11 cellular contexts compared by ENCODE assay signal in genomic region chr14:91361236-91361811, GRCh38. TPM values are rescaled to one million over a fixed set of nuclear protein-coding genes. Genes with fewer than 3 reads are reported as not detected.
A peak's percentile ranks its signal among the peaks of the same experiment; 100 is the strongest.
DNase-seq lines count a peak whose midpoint lies in the region; ATAC-seq and TF ChIP-seq lines count a peak whose summit lies in the region.
"Had no signal": no experiment of that assay in that cellular context is flagged by ENCODE, and none has a peak within 500 bp of the region (broad histone marks: within the 10 kb centered on the region; RNA-seq: fewer than 3 reads in every experiment).

No MANE protein-coding gene starts in this region.

- no peaks in the 10 kb centered on the region for H3K9me3 Mint-ChIP-seq in nephron progenitor cell
- no peaks in the 10 kb centered on the region for H3K9me3 Mint-ChIP-seq in activated naive CD4-positive, alpha-beta T cell treated with anti-CD3 and anti-CD28 coated beads, Interleukin-2, amount 50 U/mL, for 72 hours

- DNase-seq in GF-D8 (lab: John Stamatoyannopoulos, UW) (peak; percentile 87), NCI-H69 (lab: John Stamatoyannopoulos, UW) (peak; percentile 72), caudate nucleus (lab: John Stamatoyannopoulos, UW) (peak in 24 of 61 donors; percentile 24 to 86 (median 51)), nephron progenitor cell (no peak), globus pallidus (ENCODE audit: low spot score) (no peak), A172 (ENCODE audit: low spot score) (no peak), NCI-H2196 treated with DMSO at 0.1 percent for 48 hours (lab: John Stamatoyannopoulos, UW; ENCODE audit: unreplicated experiment) (no peak)
- DNase-seq in activated naive CD4-positive, alpha-beta T cell treated with anti-CD3 and anti-CD28 coated beads, Interleukin-2, amount 50 U/mL, for 72 hours (ENCODE audit: low spot score in 2 of 2): no peak
- DNase-seq: activated effector memory CD4-positive, alpha-beta T cell treated with Interleukin-2 at 50 U/mL for 16 hours; EL; stimulated activated CD4-positive, alpha-beta T cell treated with anti-CD3 and anti-CD28 coated beads, Interleukin-2, amount 100 ng/mL, for 48 hours had no signal

- peaks cover 5% of the 10 kb centered on the region for H3K27me3 Mint-ChIP-seq in nephron progenitor cell (ENCODE audit: low read depth, poor library complexity)

- H3K4me1 Mint-ChIP-seq in nephron progenitor cell: peaks cover 60% of the 10 kb centered on the region

- peaks cover 18% of the 10 kb centered on the region for H3K36me3 Mint-ChIP-seq in nephron progenitor cell (ENCODE audit: low read depth)
- H3K36me3 Mint-ChIP-seq in activated naive CD4-positive, alpha-beta T cell treated with anti-CD3 and anti-CD28 coated beads, Interleukin-2, amount 50 U/mL, for 72 hours: peaks cover 4 to 14% of the 10 kb centered on the region in 2 donors

- peak overlapping the region; percentile 57 for H3K27ac Mint-ChIP-seq in nephron progenitor cell
- no peak overlapping the region for H3K27ac Mint-ChIP-seq in activated naive CD4-positive, alpha-beta T cell treated with anti-CD3 and anti-CD28 coated beads, Interleukin-2, amount 50 U/mL, for 72 hours

- no peak for ATAC-seq in activated naive CD4-positive, alpha-beta T cell treated with anti-CD3 and anti-CD28 coated beads, Interleukin-2, amount 50 U/mL, for 72 hours

- H3K27ac ChIP-seq in caudate nucleus (ENCODE audit: low read depth, low read length): peak overlapping the region; percentile 77

- H3K4me3 Mint-ChIP-seq in nephron progenitor cell: no peak overlapping the region

- TF ChIP-seq CTCF in nephron progenitor cell (IDR thresholded peaks at IDR 0.05): no peak

RNA-seq across cellular contexts. Expression of gene CCDC88C, which starts 56.3 kb away (rescaled TPM):
- total RNA-seq in activated naive CD4-positive, alpha-beta T cell treated with anti-CD3 and anti-CD28 coated beads, Interleukin-2, amount 50 U/mL, for 72 hours: 100 to 1,000 TPM in 1 of 2 donors, 10 to 100 TPM in 1; 98.8 to 113 TPM
- 2.5 and 4.7 TPM in 2 replicates for total RNA-seq in A172 (2014; rRNA removed; shearing (Covaris generic))

Comparison
In these comparisons a context has a peak if more than half of its experiments do, and no peak if none do; other contexts are left out.
1. DNase-seq: peak in GF-D8 (single experiment) and NCI-H69 (single experiment); none in nephron progenitor cell (single experiment), globus pallidus (single experiment), activated naive CD4-positive, alpha-beta T cell treated with anti-CD3 and anti-CD28 coated beads, Interleukin-2, amount 50 U/mL, for 72 hours (0 of 2), A172 (single experiment) and NCI-H2196 treated with DMSO at 0.1 percent for 48 hours (single experiment).
2. RNA of gene CCDC88C, which starts 56.3 kb away (total RNA-seq): 98.8 to 113 TPM in activated naive CD4-positive, alpha-beta T cell treated with anti-CD3 and anti-CD28 coated beads, Interleukin-2, amount 50 U/mL, for 72 hours; 2.5 to 4.7 TPM in A172; every median in the first group is over 10 times any median in the second.